Comparison of ENCODE assay signal across 7 cellular contexts in genomic region chr16:13957197-13958078, GRCh38. TPM values are rescaled to one million over a fixed set of nuclear protein-coding genes. Genes with fewer than 3 reads are reported as not detected.
DNase-seq lines count a peak whose midpoint lies in the region; ATAC-seq and TF ChIP-seq lines count a peak whose summit lies in the region.

No MANE protein-coding gene starts in this region.

- intact Hi-C loops in PC-9 (cut with micrococcal nuclease; ENCODE audit: unreplicated experiment), result loop anchor here (1.0 to 5.0 kb wide), 3 partner anchors 50 to 114 kb away; partner anchors contain the start of gene MRTFB

- no peak for TF ChIP-seq RAD21 in liver (IDR thresholded peaks at IDR 0.05)

- H3K9me3 ChIP-seq in PC-9 (ENCODE audit: insufficient read depth, low read depth) (no peaks in the 10 kb centered on the region), liver (ENCODE audit: control insufficient read depth in 4 of 4, low read length in 3 of 4) (no peaks in the 10 kb centered on the region)

- H3K36me3 ChIP-seq in PC-9 (ENCODE audit: low read depth) (no peaks in the 10 kb centered on the region), liver (ENCODE audit: control insufficient read depth in 4 of 4, insufficient read depth in 3 of 4, low read depth in 1 of 4, low read length in 3 of 4) (no peaks in the 10 kb centered on the region)

- no peaks in the 10 kb centered on the region for H3K27me3 Mint-ChIP-seq in chondrocyte (ENCODE audit: low read depth)

- peak overlapping the region; percentile 61 for H3K4me3 Mint-ChIP-seq in chondrocyte (ENCODE audit: unreplicated experiment)

- H3K4me1 Mint-ChIP-seq in chondrocyte (ENCODE audit: low read depth), result peaks cover 58% of the 10 kb centered on the region

- no peaks in the 10 kb centered on the region for H3K9me2 ChIP-seq in PC-9 (ENCODE audit: insufficient read depth)

- CTCF ChIA-PET in PC-9 (lab: Charles Lee), result interaction anchor here (0.6 kb wide), 1 partner anchor 1831 kb away, joined by 5 read pairs; no protein-coding TSS in a partner anchor

- POLR2A ChIA-PET in PC-9 (lab: Charles Lee; ENCODE audit: unreplicated experiment), result interaction anchor here (0.6 kb wide), 2 partner anchors 284 to 1339 kb away, joined by 5 to 6 read pairs; no protein-coding TSS in a partner anchor

- DNase-seq in GF-D8 (lab: John Stamatoyannopoulos, UW), result peak; percentile 16
- DNase-seq in HK-2 (ENCODE audit: unreplicated experiment), result peak; percentile 37
- peak; percentile 86 to 98 for DNase-seq in PC-9
- no peak for DNase-seq in chondrocyte (ENCODE audit: low spot score)
- DNase-seq in superior temporal gyrus (ENCODE audit: extremely low spot score), result peak; percentile 57

- no peaks in the 10 kb centered on the region for H4K20me1 ChIP-seq in PC-9 (ENCODE audit: insufficient read depth)

- WGBS in liver, result 46% methylated on average over 14 of the region's 14 CpGs

- H3K36me3 Mint-ChIP-seq in chondrocyte (ENCODE audit: low read depth), result no peaks in the 10 kb centered on the region

- no TSS peak for BruUV-seq in PC-9 (replicated peaks; lab: Mats Ljungman, UMichigan)

- no peaks in the 10 kb centered on the region for H3K9me3 Mint-ChIP-seq in chondrocyte (ENCODE audit: low read depth)

- H3K27ac ChIP-seq in PC-9 (peak overlapping the region; percentile 95), liver (ENCODE audit: low read depth in 1 of 2, low read length in 2 of 2) (peak overlapping the region; percentile 17 to 66)

- H3K27me3 ChIP-seq in PC-9 (ENCODE audit: insufficient read depth, low read depth) (no peaks in the 10 kb centered on the region), liver (ENCODE audit: control insufficient read depth in 4 of 4, insufficient read depth in 4 of 4, low read length in 3 of 4) (no peaks in the 10 kb centered on the region)

- no peaks in the 10 kb centered on the region for H3K79me2 ChIP-seq in PC-9 (ENCODE audit: low read depth)

- peak overlapping the region; percentile 51 for H3K4me3 ChIP-seq in PC-9
- H3K4me3 ChIP-seq in liver (ENCODE audit: low read depth in 1 of 3, low read length in 3 of 3), result no peak overlapping the region

- H3K9ac ChIP-seq in liver (ENCODE audit: low read depth in 1 of 2, low read length in 2 of 2), result no peak overlapping the region

- TF ChIP-seq CTCF in PC-9 (conservative IDR thresholded peaks at IDR 0.05) (no peak), chondrocyte (IDR thresholded peaks at IDR 0.05) (no peak), liver (IDR thresholded peaks at IDR 0.05; ENCODE audit: low read depth, low read length, missing input control) (no peak)

- H3K4me1 ChIP-seq in PC-9 (replicated peaks; ENCODE audit: insufficient read depth), result peaks cover 72% of the 10 kb centered on the region
- peaks cover 0 to 3% (median under 1%) of the 10 kb centered on the region in 4 donors for H3K4me1 ChIP-seq in liver (ENCODE audit: control insufficient read depth in 4 of 4, insufficient read depth in 4 of 4, low read length in 3 of 4)

- H3K4me2 ChIP-seq in PC-9, result peak overlapping the region; percentile 78

- peaks cover 42% of the 10 kb centered on the region for H3F3A ChIP-seq in PC-9 (ENCODE audit: insufficient read depth, low read depth)

- peak overlapping the region; percentile 96 for H3K27ac Mint-ChIP-seq in chondrocyte (ENCODE audit: unreplicated experiment)

- ATAC-seq in GM21360 (IDR thresholded peaks at IDR 0.05; ENCODE audit: unreplicated experiment), result peak; percentile 75

- peak overlapping the region; percentile 69 for H2AFZ ChIP-seq in PC-9

TF ChIP-seq in liver, 16 proteins besides CTCF, POLR2A, EP300 and RAD21:
- TF ChIP-seq NR2F2 (IDR thresholded peaks at IDR 0.05), result no peak
- TF ChIP-seq REST (IDR thresholded peaks at IDR 0.05), result no peak
- no peak for TF ChIP-seq ZBTB33 (IDR thresholded peaks at IDR 0.05)
- TF ChIP-seq JUND (IDR thresholded peaks at IDR 0.05), result peak; percentile 94 to 95
- no peak for TF ChIP-seq FOXA2 (IDR thresholded peaks at IDR 0.05)
- peak in 1 of 2 donors; percentile 16 for TF ChIP-seq HNF4A (conservative IDR thresholded peaks at IDR 0.05)
- no peak for TF ChIP-seq YY1 (IDR thresholded peaks at IDR 0.05)
- no peak for TF ChIP-seq TAF1 (conservative IDR thresholded peaks at IDR 0.05)
- no peak for TF ChIP-seq SP1 (IDR thresholded peaks at IDR 0.05)
- no peak for TF ChIP-seq FOXA1 (IDR thresholded peaks at IDR 0.05)
- TF ChIP-seq MAX (IDR thresholded peaks at IDR 0.05), result no peak
- peak in 1 of 2 donors; percentile 8 for TF ChIP-seq RXRA (IDR thresholded peaks at IDR 0.05)
- TF ChIP-seq HNF4G (IDR thresholded peaks at IDR 0.05), result no peak
- no peak for TF ChIP-seq GABPA (IDR thresholded peaks at IDR 0.05 in 1 of 2, conservative IDR thresholded peaks at IDR 0.05 in 1 of 2)
- peak; percentile 15 for TF ChIP-seq ATF3 (IDR thresholded peaks at IDR 0.05)
- no peak for TF ChIP-seq EGR1 (IDR thresholded peaks at IDR 0.05; ENCODE audit: low read depth in 2 of 2)

RNA-seq across cellular contexts. Expression of gene ERCC4, which starts 37.5 kb away (rescaled TPM):
- total RNA-seq in PC-9 (2021) (13.5 and 17.4 TPM in 2 replicates), chondrocyte (16.8 to 19.5 TPM (median 18.5 TPM) in 3 replicates), liver (1 to 10 TPM; 3.6 to 6.1 TPM)
- polyA plus RNA-seq in liver, result 10 to 100 TPM in 1 of 2 donors, 1 to 10 TPM in 1; 1.6 to 11.1 TPM
